ENCODE assay signal across 12 cellular contexts in the genomic region with DNA sequence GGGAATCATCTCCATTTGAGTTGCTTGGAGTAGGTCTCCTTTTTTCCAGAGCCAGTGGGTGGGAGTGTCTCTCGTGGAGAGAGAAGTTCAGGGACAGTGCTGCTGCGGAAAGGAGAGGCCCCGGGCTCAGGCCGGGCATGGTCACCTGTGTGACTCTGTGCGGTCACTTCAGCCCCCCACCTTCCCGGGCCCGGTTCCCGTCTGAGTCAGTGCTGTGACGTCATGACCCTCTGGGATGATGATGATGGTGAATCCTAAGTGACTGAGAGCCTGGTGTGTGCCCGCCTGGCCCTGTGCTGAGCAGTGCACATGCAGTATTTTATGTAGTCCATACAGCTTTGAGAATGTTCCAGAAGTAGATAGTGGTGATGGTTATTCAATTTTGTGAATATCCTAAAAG. TPM values are rescaled to one million over a fixed set of nuclear protein-coding genes. Genes with fewer than 3 reads are reported as not detected.
DNase-seq lines count a peak whose midpoint lies in the region; ATAC-seq and TF ChIP-seq lines count a peak whose summit lies in the region.
"Had no signal": no experiment of that assay in that cellular context is flagged by ENCODE, and none has a peak within 500 bp of the region (broad histone marks: within the 10 kb centered on the region; RNA-seq: fewer than 3 reads in every experiment).

No MANE protein-coding gene starts in this region.

- ATAC-seq in left ventricle myocardium superior: no peak
- ATAC-seq in upper lobe of left lung (ENCODE audit: low FRiP score in 2 of 2): no peak
- no peak for ATAC-seq in esophagus mucosa
- ATAC-seq in HG02678 (IDR thresholded peaks at IDR 0.05; ENCODE audit: unreplicated experiment): no peak
- ATAC-seq: WTC11 had no signal

- H3K9me3 Mint-ChIP-seq in MCF 10A (ENCODE audit: unreplicated experiment): no peaks in the 10 kb centered on the region
- H3K9me3 Mint-ChIP-seq: WTC11 had no signal

- TF ChIP-seq POLR2A in upper lobe of left lung (IDR thresholded peaks at IDR 0.05): no peak

- H3K4me2 ChIP-seq in Karpas-422 (ENCODE audit: low read depth, low read length, poor library complexity, severe bottlenecking): no peak overlapping the region

- TF ChIP-seq CTCF in left ventricle myocardium inferior (IDR thresholded peaks at IDR 0.05; ENCODE audit: borderline replicate concordance) (no peak), MCF 10A (IDR thresholded peaks at IDR 0.05; ENCODE audit: unreplicated experiment) (no peak), upper lobe of left lung (IDR thresholded peaks at IDR 0.05) (no peak)

- no TSS peak for BruUV-seq in MCF 10A (replicated peaks; lab: Mats Ljungman, UMichigan)

- no peaks in the 10 kb centered on the region for H3K27me3 Mint-ChIP-seq in MCF 10A (ENCODE audit: insufficient read depth, unreplicated experiment)

- H3K9me2 ChIP-seq in Karpas-422 (replicated peaks; ENCODE audit: insufficient read depth, low read length): no peaks in the 10 kb centered on the region

- H3K36me3 Mint-ChIP-seq in MCF 10A (ENCODE audit: insufficient read depth, unreplicated experiment): peaks cover 57% of the 10 kb centered on the region

- H3K27me3 ChIP-seq in left ventricle myocardium inferior (ENCODE audit: low read depth) (no peaks in the 10 kb centered on the region), mucosa of rectum (ENCODE audit: control insufficient read depth in 2 of 2, insufficient read depth in 2 of 2, low read length in 2 of 2) (no peaks in the 10 kb centered on the region), upper lobe of left lung (no peaks in the 10 kb centered on the region), Karpas-422 (ENCODE audit: low read length) (no peaks in the 10 kb centered on the region)

- H3K9ac ChIP-seq in mucosa of rectum (ENCODE audit: low read depth in 1 of 2, low read length in 2 of 2) (peak overlapping the region in 1 of 2 donors; percentile 44), Karpas-422 (ENCODE audit: low read length) (no peak overlapping the region)

- CTCF ChIA-PET in MCF 10A (lab: Yijun Ruan, JAX): interaction anchor here (1.2 kb wide), 1 partner anchor 16 kb away, joined by 5 read pairs; no protein-coding TSS in a partner anchor

- H3K4me1 ChIP-seq in left ventricle myocardium inferior (peaks cover 72% of the 10 kb centered on the region), mucosa of rectum (ENCODE audit: control insufficient read depth in 2 of 2, insufficient read depth in 2 of 2, low read length in 2 of 2) (peaks cover 41 to 50% of the 10 kb centered on the region in 2 donors), upper lobe of left lung (peaks cover 59 to 68% (median 67%) of the 10 kb centered on the region in 4 donors), Karpas-422 (ENCODE audit: low read length) (peaks cover 31% of the 10 kb centered on the region)

- H3K79me2 ChIP-seq in Karpas-422 (ENCODE audit: low read length): peaks cover 78% of the 10 kb centered on the region

- H3K4me3 Mint-ChIP-seq in MCF 10A (ENCODE audit: unreplicated experiment): no peak overlapping the region
- H3K4me3 Mint-ChIP-seq: WTC11 had no signal

- H3K27ac Mint-ChIP-seq in MCF 10A (ENCODE audit: low read depth, unreplicated experiment): peak overlapping the region; percentile 97
- H3K27ac Mint-ChIP-seq: WTC11 had no signal

- 95 to 96% methylated on average over 3 to 10 of the region's 10 CpGs for WGBS in upper lobe of left lung, 2 donors

- peaks cover 4% of the 10 kb centered on the region for H3K4me1 Mint-ChIP-seq in MCF 10A (ENCODE audit: insufficient read depth, unreplicated experiment)

- H4K20me1 ChIP-seq in Karpas-422 (ENCODE audit: insufficient read depth, low read depth, low read length): peaks cover 4% of the 10 kb centered on the region; the same call in 1 of the 2 replicates

- no peak for TF ChIP-seq EP300 in upper lobe of left lung (IDR thresholded peaks at IDR 0.05)

- H3K27ac ChIP-seq in left ventricle myocardium inferior (replicated peaks) (peak overlapping the region; percentile 94), mucosa of rectum (ENCODE audit: low read depth in 2 of 2, low read length in 2 of 2) (peak overlapping the region; percentile 96 to 98), upper lobe of left lung (peak overlapping the region in 3 of 4 donors; percentile 88 to 93 (median 89)), Karpas-422 (ENCODE audit: low read length) (no peak overlapping the region)

- H3K9me3 ChIP-seq in left ventricle myocardium inferior (replicated peaks) (no peaks in the 10 kb centered on the region), mucosa of rectum (ENCODE audit: control insufficient read depth in 2 of 2, low read length in 2 of 2) (no peaks in the 10 kb centered on the region), upper lobe of left lung (no peaks in the 10 kb centered on the region), Karpas-422 (ENCODE audit: low read length) (no peaks in the 10 kb centered on the region)

- POLR2A ChIA-PET in MCF 10A (lab: Yijun Ruan, JAX): interaction anchor here (3.6 to 5.3 kb wide), 2 partner anchors 18 to 60 kb away, joined by 25 to 46 read pairs; partner anchors contain the start of gene FOXK1

- DNase-seq in left ventricle myocardium inferior: no peak
- no peak for DNase-seq in left ventricle myocardium superior
- DNase-seq in MCF 10A (ENCODE audit: unreplicated experiment): no peak
- DNase-seq in upper lobe of left lung: no peak
- DNase-seq in Karpas-422: no peak
- DNase-seq: activated effector memory CD4-positive, alpha-beta T cell treated with Interleukin-2 at 50 U/mL for 16 hours; cortex of kidney; NCI-H345 had no signal

- intact Hi-C loops in left ventricle myocardium inferior (cut with micrococcal nuclease): loop anchor here (10.0 kb wide), 2 partner anchors 58 to 128 kb away; partner anchors contain the start of gene FOXK1
- intact Hi-C loops in left ventricle myocardium superior (cut with micrococcal nuclease): no loop called here
- intact Hi-C loops in MCF 10A (cut with micrococcal nuclease): no loop called here

- no peak overlapping the region for H3K4me3 ChIP-seq in left ventricle myocardium inferior
- no peak overlapping the region for H3K4me3 ChIP-seq in mucosa of rectum (ENCODE audit: low read length in 2 of 2)
- H3K4me3 ChIP-seq in upper lobe of left lung: no peak overlapping the region
- H3K4me3 ChIP-seq in Karpas-422 (ENCODE audit: low read length): no peak overlapping the region

- H3K36me3 ChIP-seq in left ventricle myocardium inferior (peaks cover 31% of the 10 kb centered on the region), mucosa of rectum (ENCODE audit: control insufficient read depth in 2 of 2, insufficient read depth in 2 of 2, low read length in 2 of 2) (peaks cover 2 to 12% of the 10 kb centered on the region in 2 donors), upper lobe of left lung (peaks cover 4 to 24% (median 12%) of the 10 kb centered on the region in 4 donors), Karpas-422 (ENCODE audit: insufficient read depth, low read length) (0 out of 2 replicates have a peak, but pooled peaks cover 4% of the 10 kb centered on the region)

- H2AFZ ChIP-seq in Karpas-422 (ENCODE audit: low read length): no peak overlapping the region

RNA-seq across cellular contexts. Expression of gene AP5Z1, which starts 32.6 kb away (rescaled TPM):
- 13.4 TPM for total RNA-seq in left ventricle myocardium inferior
- 10.5 TPM for total RNA-seq in left ventricle myocardium superior
- 26.5 and 35.0 TPM in 2 replicates for total RNA-seq in MCF 10A (2022)
- total RNA-seq in upper lobe of left lung: 100 to 1,000 TPM in 1 of 6 donors, 10 to 100 TPM in 5; 23.4 to 152 (median 52.1) TPM
- 18.0 TPM for total RNA-seq in esophagus mucosa
- 14.5 and 41.1 TPM in 2 replicates for total RNA-seq in Karpas-422 (2014; rRNA removed; shearing (Covaris generic); ENCODE audit: low replicate concordance)
